16 cellular contexts compared by ENCODE assay signal in genomic region chr12:75650989-75651695, GRCh38.
A peak's percentile ranks its signal among the peaks of the same experiment; 100 is the strongest.
DNase-seq lines count a peak whose midpoint lies in the region; TF ChIP-seq lines count a peak whose summit lies in the region.
"Had no signal": no experiment of that assay in that cellular context is flagged by ENCODE, and none has a peak within 500 bp of the region (broad histone marks: within the 10 kb centered on the region; RNA-seq: fewer than 3 reads in every experiment).

No MANE protein-coding gene starts in this region.

- no peak overlapping the region for H4K8ac ChIP-seq in mesenchymal stem cell (ENCODE audit: low read length)

- peak overlapping the region; percentile 5 for H3K9ac ChIP-seq in mesenchymal stem cell (ENCODE audit: low read length)

- no peak overlapping the region for H3K4ac ChIP-seq in mesenchymal stem cell (ENCODE audit: low read depth in 1 of 2, low read length in 2 of 2)

- H2AFZ ChIP-seq in mesenchymal stem cell (ENCODE audit: low read depth, low read length), result no peak overlapping the region

- no peak overlapping the region for H3K14ac ChIP-seq in mesenchymal stem cell (ENCODE audit: low read length in 2 of 2)

- no peak overlapping the region for H2BK5ac ChIP-seq in mesenchymal stem cell (ENCODE audit: low read depth, low read length, poor library complexity, severe bottlenecking)

- H2BK15ac ChIP-seq in mesenchymal stem cell (ENCODE audit: low read depth, poor library complexity, severe bottlenecking), result no peak overlapping the region

- no peak overlapping the region for H4K91ac ChIP-seq in mesenchymal stem cell (ENCODE audit: low read length)

- H3K36me3 ChIP-seq in mesenchymal stem cell (ENCODE audit: control insufficient read depth in 1 of 2, insufficient read depth in 2 of 2, low read depth in 1 of 2, low read length in 2 of 2), result no peaks in the 10 kb centered on the region
- H3K36me3 ChIP-seq: tibial artery had no signal

- 67% methylated on average over 1 of the region's 4 CpGs for WGBS in mesenchymal stem cell

- peak; percentile 69 for DNase-seq in EH (ENCODE audit: low read depth)
- peak; percentile 54 for DNase-seq in RWPE1 (ENCODE audit: low spot score)
- DNase-seq in fibroblast of mammary gland (ENCODE audit: low read depth), result peak; percentile 54
- no peak for DNase-seq in mesenchymal stem cell
- DNase-seq in NCI-H1048 (lab: John Stamatoyannopoulos, UW), result no peak
- DNase-seq in mucosa of gallbladder (ENCODE audit: low spot score), result no peak
- no peak for DNase-seq in NCI-H2171 treated with DMSO at 0.1 percent for 48 hours (lab: John Stamatoyannopoulos, UW)
- DNase-seq in head of caudate nucleus, result no peak
- DNase-seq: activated B cell treated with CpG ODN at 0.5 μM for 24 hours; aorta; GF-D8; KBM-7; NCI-H510A; PC-3; stimulated activated CD4-positive, alpha-beta T cell treated with anti-CD3 and anti-CD28 coated beads, Interleukin-4, amount 100 ng/mL, for 1 hour; tibial artery had no signal

- CTCF ChIA-PET in RWPE1 (lab: Yijun Ruan, JAX), result interaction anchor here (1.1 kb wide), 1 partner anchor 13 kb away, joined by 5 read pairs; no protein-coding TSS in a partner anchor

- H3K27me3 ChIP-seq in mesenchymal stem cell (ENCODE audit: control insufficient read depth in 1 of 2, insufficient read depth in 1 of 2, low read length in 2 of 2), result no peaks in the 10 kb centered on the region
- H3K27me3 ChIP-seq: tibial artery had no signal

- H3K18ac ChIP-seq in mesenchymal stem cell (ENCODE audit: low read depth in 1 of 2, low read length in 2 of 2), result no peak overlapping the region

- POLR2A ChIA-PET in RWPE1 (lab: Yijun Ruan, JAX; ENCODE audit: low non-redundant PET), result no interaction called here

- H3K4me3 ChIP-seq in fibroblast of mammary gland (ENCODE audit: control insufficient read depth, low read depth, low read length) (no peak overlapping the region), mesenchymal stem cell (ENCODE audit: insufficient read depth in 1 of 2, low read depth in 1 of 2, low read length in 2 of 2) (no peak overlapping the region)
- H3K4me3 ChIP-seq: tibial artery had no signal

- H3K23ac ChIP-seq in mesenchymal stem cell (ENCODE audit: low read length in 2 of 2), result no peak overlapping the region

- H2BK120ac ChIP-seq in mesenchymal stem cell (ENCODE audit: low read depth, low read length), result no peak overlapping the region

- H3K9me3 ChIP-seq in mesenchymal stem cell (ENCODE audit: control insufficient read depth, low read length), result no peaks in the 10 kb centered on the region
- H3K9me3 ChIP-seq: tibial artery had no signal

- no peak overlapping the region for H3K4me2 ChIP-seq in mesenchymal stem cell (ENCODE audit: low read length, poor library complexity, severe bottlenecking)

- H3K4me1 ChIP-seq in mesenchymal stem cell (ENCODE audit: control insufficient read depth, insufficient read depth, low read depth, low read length), result no peaks in the 10 kb centered on the region

- TF ChIP-seq CTCF in RWPE1 (conservative IDR thresholded peaks at IDR 0.05; ENCODE audit: low read depth) (no peak), fibroblast of mammary gland (conservative IDR thresholded peaks at IDR 0.05; ENCODE audit: control insufficient read depth, insufficient read depth, low read depth, low read length) (no peak)

- intact Hi-C loops in head of caudate nucleus (cut with DNase I), result no loop called here

- no peaks in the 10 kb centered on the region for H3K79me1 ChIP-seq in mesenchymal stem cell (replicated peaks; ENCODE audit: low read length, poor library complexity, severe bottlenecking)

- no peak overlapping the region for H3K27ac ChIP-seq in RWPE1
- peak overlapping the region; percentile 60 for H3K27ac ChIP-seq in mesenchymal stem cell (ENCODE audit: low read length, poor library complexity, severe bottlenecking)
- H3K27ac ChIP-seq: tibial artery had no signal

- H2BK12ac ChIP-seq in mesenchymal stem cell (ENCODE audit: low read length in 2 of 2), result no peak overlapping the region

- H2AK5ac ChIP-seq in mesenchymal stem cell (ENCODE audit: low read length, severe bottlenecking), result peak overlapping the region; percentile 90

Comparison
In these comparisons a context has a peak if more than half of its experiments do, and no peak if none do; other contexts are left out.
1. DNase-seq: peak in EH (single experiment), RWPE1 (single experiment) and fibroblast of mammary gland (single experiment); none in mesenchymal stem cell (single experiment), NCI-H1048 (single experiment), mucosa of gallbladder (single experiment), NCI-H2171 treated with DMSO at 0.1 percent for 48 hours (single experiment) and head of caudate nucleus (0 of 42).